In the genomic region with DNA sequence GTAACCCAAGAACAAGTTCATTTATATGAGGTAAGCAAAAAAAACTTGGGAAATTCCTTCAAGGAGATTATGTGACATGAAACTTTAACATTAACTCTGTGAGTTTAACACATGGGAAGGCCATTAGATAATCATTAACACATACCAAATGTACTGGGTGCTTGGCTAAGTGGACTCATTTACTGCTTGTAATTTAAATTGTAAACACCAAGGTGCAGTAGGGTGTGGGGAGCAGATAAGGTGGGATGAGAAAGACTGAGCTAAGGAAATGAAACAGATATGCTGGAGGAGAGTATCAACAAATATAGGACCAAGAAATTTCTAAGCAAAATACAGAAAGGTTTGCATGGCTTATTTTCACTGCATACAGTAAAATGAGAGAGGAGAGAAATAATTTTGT, we compare ENCODE assay signal across 24 cellular contexts.
DNase-seq lines count a peak whose midpoint lies in the region; ATAC-seq, FAIRE-seq and TF ChIP-seq lines count a peak whose summit lies in the region.
"Had no signal": no experiment of that assay in that cellular context is flagged by ENCODE, and none has a peak within 500 bp of the region (broad histone marks: within the 10 kb centered on the region; RNA-seq: fewer than 3 reads in every experiment).

No MANE protein-coding gene starts in this region.

- H3K4me1 ChIP-seq in colonic mucosa = no peaks in the 10 kb centered on the region
- no peaks in the 10 kb centered on the region for H3K4me1 ChIP-seq in kidney (ENCODE audit: control insufficient read depth in 1 of 2, insufficient read depth in 1 of 2, low read depth in 1 of 2, low read length in 2 of 2)
- no peaks in the 10 kb centered on the region for H3K4me1 ChIP-seq in mesendoderm (ENCODE audit: control insufficient read depth, low read depth, low read length)
- H3K4me1 ChIP-seq in transverse colon = peaks cover 0 to 16% (median 6%) of the 10 kb centered on the region in 4 donors
- H3K4me1 ChIP-seq: BE2C had no signal

- H3K27ac ChIP-seq in colonic mucosa (peak overlapping the region; percentile 23), kidney (ENCODE audit: low read depth in 2 of 2, low read length in 2 of 2) (no peak overlapping the region), mesendoderm (ENCODE audit: low read depth, low read length) (no peak overlapping the region), transverse colon (peak overlapping the region in 3 of 4 donors; percentile 21 to 46 (median 45))

- H3K79me2 ChIP-seq in mesendoderm (ENCODE audit: control insufficient read depth, insufficient read depth, low read length) = no peaks in the 10 kb centered on the region

- H3K4ac ChIP-seq in mesendoderm (ENCODE audit: low read depth, low read length) = no peak overlapping the region

- H4K5ac ChIP-seq in mesendoderm (ENCODE audit: low read length) = no peak overlapping the region

- TF ChIP-seq CTCF in colonic mucosa (IDR thresholded peaks at IDR 0.05) (no peak), kidney (IDR thresholded peaks at IDR 0.05; ENCODE audit: borderline replicate concordance, extremely low read depth, insufficient read depth) (no peak), transverse colon (IDR thresholded peaks at IDR 0.05) (no peak)

- H2BK120ac ChIP-seq in mesendoderm (ENCODE audit: low read depth, low read length) = no peak overlapping the region

- peak; percentile 17 for FAIRE-seq in kidney (lab: Jason Lieb, UNC)
- FAIRE-seq: A204.1, D721Med, G401.6, GM12891, GM18507, HepG2 had no signal

- no peak overlapping the region for H3K4me2 ChIP-seq in mesendoderm (ENCODE audit: low read length)
- H3K4me2 ChIP-seq: GM23338 had no signal

- no peak for ATAC-seq in left ventricle myocardium superior
- no peak for ATAC-seq in HG02588 (IDR thresholded peaks at IDR 0.05; ENCODE audit: unreplicated experiment)
- ATAC-seq: GM23338, HCT116, HepG2 had no signal

- DNase-seq in colonic mucosa (peak; percentile 35), kidney (no peak), mesendoderm (peak; percentile 12), transverse colon (peak; percentile 18), left ventricle myocardium superior (no peak), islet precursor cell (no peak), NCI-H345 treated with DMSO at 0.1 percent for 48 hours (lab: John Stamatoyannopoulos, UW; ENCODE audit: unreplicated experiment) (no peak)
- DNase-seq: ACHN; BE2C; C1 segment of cervical spinal cord; CD4-positive, CD25-positive, alpha-beta regulatory T cell; CD8-positive, alpha-beta memory T cell; COR-L47; H7; HFFc6 had no signal

- H3K18ac ChIP-seq in mesendoderm (ENCODE audit: low read length) = no peak overlapping the region

- no peaks in the 10 kb centered on the region for H3K36me3 ChIP-seq in colonic mucosa
- no peaks in the 10 kb centered on the region for H3K36me3 ChIP-seq in kidney (ENCODE audit: control insufficient read depth in 1 of 2, insufficient read depth in 2 of 2, low read length in 2 of 2)
- no peaks in the 10 kb centered on the region for H3K36me3 ChIP-seq in mesendoderm (ENCODE audit: control insufficient read depth, insufficient read depth, low read length)
- no peaks in the 10 kb centered on the region for H3K36me3 ChIP-seq in transverse colon
- H3K36me3 ChIP-seq: BE2C had no signal

- H3K9me3 ChIP-seq in colonic mucosa = no peaks in the 10 kb centered on the region
- no peaks in the 10 kb centered on the region for H3K9me3 ChIP-seq in kidney (ENCODE audit: control insufficient read depth in 1 of 2, low read length in 2 of 2)
- no peaks in the 10 kb centered on the region for H3K9me3 ChIP-seq in transverse colon
- H3K9me3 ChIP-seq: BE2C had no signal

- intact Hi-C loops in colonic mucosa (cut with DNase I) (no loop called here), kidney (cut with DNase I) (no loop called here), transverse colon (cut with DNase I; ENCODE audit: low total_unique reads) (no loop called here), left ventricle myocardium superior (cut with micrococcal nuclease) (no loop called here)

- no peak for TF ChIP-seq EP300 in transverse colon (IDR thresholded peaks at IDR 0.05; ENCODE audit: low read depth)

- H4K8ac ChIP-seq in mesendoderm (ENCODE audit: low read depth, low read length) = no peak overlapping the region

- H3K9ac ChIP-seq in colonic mucosa (ENCODE audit: low read depth in 2 of 2, low read length in 2 of 2) = no peak overlapping the region
- H3K9ac ChIP-seq in kidney (ENCODE audit: low read length in 2 of 2) = no peak overlapping the region
- H3K9ac ChIP-seq in mesendoderm (ENCODE audit: low read length) = no peak overlapping the region

- no peaks in the 10 kb centered on the region for H3K27me3 ChIP-seq in colonic mucosa
- H3K27me3 ChIP-seq in mesendoderm (ENCODE audit: insufficient read depth, low read length, poor library complexity) = no peaks in the 10 kb centered on the region
- H3K27me3 ChIP-seq in transverse colon = no peaks in the 10 kb centered on the region
- H3K27me3 ChIP-seq: BE2C had no signal

- H2AK5ac ChIP-seq in mesendoderm (ENCODE audit: low read length) = no peak overlapping the region

- no peak overlapping the region for H2BK5ac ChIP-seq in mesendoderm (ENCODE audit: low read length)

- H3K4me3 ChIP-seq in colonic mucosa = no peak overlapping the region
- H3K4me3 ChIP-seq in kidney (ENCODE audit: low read length in 2 of 2) = no peak overlapping the region
- H3K4me3 ChIP-seq in mesendoderm (ENCODE audit: low read length) = no peak overlapping the region
- no peak overlapping the region for H3K4me3 ChIP-seq in transverse colon
- H3K4me3 ChIP-seq: GM23338 had no signal

- H3K56ac ChIP-seq in mesendoderm (ENCODE audit: low read length) = no peak overlapping the region

- no peak for TF ChIP-seq POLR2A in transverse colon (IDR thresholded peaks at IDR 0.05)

- H3K23ac ChIP-seq in mesendoderm (ENCODE audit: low read length) = no peak overlapping the region

- in situ Hi-C loops in transverse colon (cut with MboI; ENCODE audit: low pct_ligation_motif_present in 1 of 4, low pct_unique_long_range_greater_than_20kb in 1 of 4, low sequenced_read_pairs in 3 of 4) = no loop called here

- H3K79me1 ChIP-seq in mesendoderm (ENCODE audit: low read length) = no peaks in the 10 kb centered on the region

- H2BK15ac ChIP-seq in mesendoderm (replicated peaks; ENCODE audit: low read depth) = no peak overlapping the region

Comparison
In these comparisons a context has a peak if more than half of its experiments do, and no peak if none do; other contexts are left out.
1. DNase-seq: peak in colonic mucosa (single experiment), mesendoderm (single experiment) and transverse colon (single experiment); none in kidney (single experiment), left ventricle myocardium superior (single experiment), islet precursor cell (single experiment) and NCI-H345 treated with DMSO at 0.1 percent for 48 hours (single experiment).
2. H3K27ac ChIP-seq: peak in colonic mucosa (single experiment) and transverse colon (3 of 4); none in kidney (0 of 2) and mesendoderm (single experiment).